16 cellular contexts compared by ENCODE assay signal in genomic region chr4:152668338-152668964, GRCh38.
"Had no signal": no experiment of that assay in that cellular context is flagged by ENCODE, and none has a peak within 500 bp of the region (broad histone marks: within the 10 kb centered on the region; RNA-seq: fewer than 3 reads in every experiment).

No MANE protein-coding gene starts in this region.

- H3K36me3 ChIP-seq: adrenal gland, esophagus muscularis mucosa, heart right ventricle, sigmoid colon, thyroid gland had no signal

- H3K4me3 ChIP-seq: adrenal gland, esophagus muscularis mucosa, heart right ventricle, sigmoid colon, thyroid gland had no signal

- DNase-seq: activated CD4-positive, alpha-beta T cell treated with anti-CD3 and anti-CD28 coated beads for 1 hour; activated effector memory CD4-positive, alpha-beta T cell treated with anti-CD3 and anti-CD28 coated beads, Interleukin-2, amount 50 U/mL, for 16 hours; activated T-cell treated with anti-CD3 and anti-CD28 coated beads, Interleukin-2, amount 50 U/mL, for 72 hours; adrenal gland; effector CD4-positive, alpha-beta T cell; heart right ventricle; mesenchymal stem cell; natural killer cell; nucleus accumbens; sigmoid colon; stimulated activated CD4-positive, alpha-beta T cell treated with anti-CD3 and anti-CD28 coated beads, Interleukin-4, amount 100 ng/mL, for 4 hours; stimulated activated naive CD4-positive, alpha-beta T cell; T-cell; thyroid gland had no signal

- H3K27me3 Mint-ChIP-seq: activated naive CD4-positive, alpha-beta T cell treated with anti-CD3 and anti-CD28 coated beads, Interleukin-2, amount 50 U/mL, for 24 hours; T-cell had no signal

- H3K9me3 ChIP-seq: adrenal gland, esophagus muscularis mucosa, heart right ventricle, sigmoid colon, thyroid gland had no signal

- H3K9me3 Mint-ChIP-seq: activated naive CD4-positive, alpha-beta T cell treated with anti-CD3 and anti-CD28 coated beads, Interleukin-2, amount 50 U/mL, for 24 hours; natural killer cell; T-cell had no signal

- H3K27ac Mint-ChIP-seq: activated naive CD4-positive, alpha-beta T cell treated with anti-CD3 and anti-CD28 coated beads, Interleukin-2, amount 50 U/mL, for 24 hours; activated T-cell treated with anti-CD3 and anti-CD28 coated beads, Interleukin-2, amount 50 U/mL, for 72 hours; natural killer cell; T-cell had no signal

- H3K27me3 ChIP-seq: adrenal gland, esophagus muscularis mucosa, heart right ventricle, sigmoid colon, thyroid gland had no signal

- H3K27ac ChIP-seq: adrenal gland, esophagus muscularis mucosa, heart right ventricle, sigmoid colon, thyroid gland had no signal

- H3K36me3 Mint-ChIP-seq: natural killer cell had no signal

- H3K4me3 Mint-ChIP-seq: activated naive CD4-positive, alpha-beta T cell treated with anti-CD3 and anti-CD28 coated beads, Interleukin-2, amount 50 U/mL, for 24 hours; activated T-cell treated with anti-CD3 and anti-CD28 coated beads, Interleukin-2, amount 50 U/mL, for 72 hours; natural killer cell; T-cell had no signal

- ATAC-seq: activated T-cell treated with anti-CD3 and anti-CD28 coated beads, Interleukin-2, amount 50 U/mL, for 72 hours; heart right ventricle; natural killer cell; T-cell had no signal

- H3K4me1 ChIP-seq: adrenal gland, esophagus muscularis mucosa, sigmoid colon, thyroid gland had no signal
